Comparison of ENCODE assay signal across 8 cellular contexts in the genomic region with DNA sequence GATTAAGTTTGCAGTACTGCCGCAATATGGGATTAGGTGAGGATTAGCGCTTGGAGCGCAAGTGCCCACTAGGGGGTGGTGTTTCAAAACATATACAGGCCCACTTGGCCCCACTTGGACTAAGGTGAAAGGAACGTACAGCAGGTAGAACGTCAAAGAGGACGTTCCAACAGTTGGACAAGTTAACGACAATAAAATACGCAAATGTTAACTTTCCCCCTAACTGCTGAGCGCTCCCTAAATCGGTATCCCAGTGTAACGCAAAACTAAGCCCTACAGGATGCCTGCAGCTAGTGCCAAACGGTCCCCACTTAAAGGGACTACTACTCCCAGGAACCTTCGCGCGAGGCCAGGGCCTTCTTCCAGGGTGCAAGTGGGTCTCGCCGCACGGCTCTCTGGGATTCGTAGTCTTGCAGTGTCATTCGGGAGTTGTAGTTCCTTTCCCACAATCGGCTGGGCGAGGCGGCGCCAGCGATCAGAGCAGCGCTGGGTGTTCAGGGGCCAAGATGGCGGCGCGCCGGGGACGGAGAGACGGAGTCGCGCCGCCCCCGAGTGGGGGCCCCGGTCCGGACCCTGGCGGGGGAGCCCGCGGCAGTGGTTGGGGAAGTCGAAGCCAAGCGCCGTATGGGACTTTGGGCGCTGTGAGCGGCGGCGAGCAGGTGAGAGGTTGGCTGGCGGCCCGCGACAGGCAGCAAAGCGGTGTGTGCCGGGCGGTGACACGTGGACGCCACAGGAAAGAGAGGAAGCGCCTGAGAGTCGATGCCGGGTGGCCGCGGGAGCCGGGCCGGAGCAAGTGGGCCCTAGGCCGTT. TPM values are rescaled to one million over a fixed set of nuclear protein-coding genes. Genes with fewer than 3 reads are reported as not detected.
DNase-seq lines count a peak whose midpoint lies in the region; ATAC-seq and TF ChIP-seq lines count a peak whose summit lies in the region.

Gene PPRC1 (plus strand): TSS at position 478 of the 810 bp plus-strand sequence. CDS start 29 bp downstream, at position 507.

- peak within 1 kb of the TSS; percentile 90 for H3K4me2 ChIP-seq in osteoblast (ENCODE audit: insufficient read depth, low read length)

- no peaks in the 10 kb centered on the region for H3K27me3 Mint-ChIP-seq in activated naive CD8-positive, alpha-beta T cell

- DNase-seq in GM12865 (ENCODE audit: low read depth), result peak; percentile 99
- peak; percentile 83 for DNase-seq in NCI-H1105 (lab: John Stamatoyannopoulos, UW)
- peak; percentile 100 for DNase-seq in SKM-1 treated with dmso at 0.1 percent for 144 hours (lab: John Stamatoyannopoulos, UW; ENCODE audit: unreplicated experiment)
- peak; percentile 99 for DNase-seq in glomerular visceral epithelial cell (ENCODE audit: extremely low spot score)
- DNase-seq in osteoblast (ENCODE audit: insufficient read length, low spot score, missing footprints), result peak; percentile 99
- DNase-seq in thoracic aorta (ENCODE audit: low spot score), result peak; percentile 99

- H3K36me3 Mint-ChIP-seq in activated naive CD8-positive, alpha-beta T cell, result peaks cover 12% of the 10 kb centered on the region

- H3K4me3 Mint-ChIP-seq in activated naive CD8-positive, alpha-beta T cell, result peak within 1 kb of the TSS; percentile 97

- H3K36me3 ChIP-seq in osteoblast (ENCODE audit: insufficient read depth, low read length), result peaks cover 11% of the 10 kb centered on the region
- H3K36me3 ChIP-seq in thoracic aorta, result peaks cover 3% of the 10 kb centered on the region

- peaks cover 36% of the 10 kb centered on the region for H3K4me1 Mint-ChIP-seq in activated naive CD8-positive, alpha-beta T cell (ENCODE audit: low read depth)

- H3K4me1 ChIP-seq in osteoblast (ENCODE audit: insufficient read depth, low read length) (peaks cover 24% of the 10 kb centered on the region), thoracic aorta (ENCODE audit: control insufficient read depth in 1 of 2, low read depth in 2 of 2) (peaks cover 9 to 26% of the 10 kb centered on the region in 2 donors)

- peaks cover 49% of the 10 kb centered on the region for H3K79me2 ChIP-seq in osteoblast (ENCODE audit: insufficient read depth, low read length)

- TF ChIP-seq CTCF in GM12865 (IDR thresholded peaks at IDR 0.05; ENCODE audit: insufficient read depth, low read depth, low read length, missing control alignments), result peak; percentile 90
- TF ChIP-seq CTCF in osteoblast (IDR thresholded peaks at IDR 0.05; ENCODE audit: extremely low read depth, low read depth, low read length), result peak; percentile 95
- TF ChIP-seq CTCF in thoracic aorta (IDR thresholded peaks at IDR 0.05), result peak; percentile 91

- peak within 1 kb of the TSS; percentile 100 for H3K27ac Mint-ChIP-seq in activated naive CD8-positive, alpha-beta T cell

- H3K27ac ChIP-seq in osteoblast (ENCODE audit: low read depth, low read length) (peak within 1 kb of the TSS; percentile 88), thoracic aorta (peak within 1 kb of the TSS; percentile 80 to 87)

- no peaks in the 10 kb centered on the region for H3K9me3 ChIP-seq in osteoblast (ENCODE audit: low read depth, low read length)
- H3K9me3 ChIP-seq in thoracic aorta, result no peaks in the 10 kb centered on the region

- peaks cover 39% of the 10 kb centered on the region for H4K20me1 ChIP-seq in osteoblast (ENCODE audit: insufficient read depth, low read length)

- H2AFZ ChIP-seq in osteoblast (ENCODE audit: low read length), result peak within 1 kb of the TSS; percentile 92

- ATAC-seq in HG02642 (IDR thresholded peaks at IDR 0.05; ENCODE audit: poor library complexity, unreplicated experiment), result peak; percentile 94
- ATAC-seq in thoracic aorta (ENCODE audit: insufficient number of reproducible peaks, low FRiP score, low read depth), result peak; percentile 91

- no peaks in the 10 kb centered on the region for H3K27me3 ChIP-seq in osteoblast (ENCODE audit: insufficient read depth, low read length)
- H3K27me3 ChIP-seq in thoracic aorta (replicated peaks; ENCODE audit: insufficient read depth), result no peaks in the 10 kb centered on the region

- H3K4me3 ChIP-seq in GM12865 (ENCODE audit: low read depth, low read length), result peak within 1 kb of the TSS; percentile 78
- H3K4me3 ChIP-seq in osteoblast (ENCODE audit: insufficient read depth, low read length), result peak within 1 kb of the TSS; percentile 89
- peak within 1 kb of the TSS; percentile 89 for H3K4me3 ChIP-seq in thoracic aorta

- no peaks in the 10 kb centered on the region for H3K9me3 Mint-ChIP-seq in activated naive CD8-positive, alpha-beta T cell (ENCODE audit: low read depth)

RNA-seq across cellular contexts. Expression of gene PPRC1, which starts in this region (rescaled TPM):
- total RNA-seq in osteoblast (14.1 and 17.7 TPM in 2 replicates), thoracic aorta (10 to 100 TPM; 18.0 to 56.4 TPM)

Comparison
In these comparisons a context has a peak if more than half of its experiments do, and no peak if none do; other contexts are left out.
1. Peak in every context shown above with its lines: DNase-seq, ATAC-seq, H3K4me3 ChIP-seq and H3K27ac ChIP-seq.